ENCODE assay signal across 27 cellular contexts in genomic region chrX:95332530-95332929, GRCh38.
A peak's percentile ranks its signal among the peaks of the same experiment; 100 is the strongest.
DNase-seq lines count a peak whose midpoint lies in the region; ATAC-seq and TF ChIP-seq lines count a peak whose summit lies in the region.
"Had no signal": no experiment of that assay in that cellular context is flagged by ENCODE, and none has a peak within 500 bp of the region (broad histone marks: within the 10 kb centered on the region; RNA-seq: fewer than 3 reads in every experiment).

No MANE protein-coding gene starts in this region.

- H3K9me3 ChIP-seq in neural progenitor cell (ENCODE audit: low read depth) (no peaks in the 10 kb centered on the region), spleen (peaks cover 0 to 13% (median 0%) of the 10 kb centered on the region in 8 donors)
- H3K9me3 ChIP-seq: Caco-2 had no signal

- H3K27me3 Mint-ChIP-seq in neural progenitor cell (ENCODE audit: insufficient read depth, low read depth) = peaks cover 4% of the 10 kb centered on the region
- H3K27me3 Mint-ChIP-seq: B cell, IgD-negative memory B cell had no signal

- H3K4me3 Mint-ChIP-seq in neural progenitor cell = no peak overlapping the region
- H3K4me3 Mint-ChIP-seq: B cell; CD8-positive, alpha-beta T cell; IgD-negative memory B cell had no signal

- no peak overlapping the region for H3K9ac ChIP-seq in neural progenitor cell
- H3K9ac ChIP-seq: KMS-11 had no signal

- H3K4me1 ChIP-seq in neural progenitor cell (peaks cover 7% of the 10 kb centered on the region), spleen (no peaks in the 10 kb centered on the region)
- H3K4me1 ChIP-seq: Caco-2 had no signal

- H3K36me3 Mint-ChIP-seq in neural progenitor cell = no peaks in the 10 kb centered on the region
- H3K36me3 Mint-ChIP-seq: CD8-positive, alpha-beta T cell; IgD-negative memory B cell had no signal

- ATAC-seq in left colon = no peak
- ATAC-seq: CD8-positive, alpha-beta T cell; HCT116; Right ventricle myocardium inferior had no signal

- intact Hi-C loops in spleen (cut with DNase I; ENCODE audit: low total_unique reads) = no loop called here
- intact Hi-C loops in left colon (cut with DNase I, micrococcal nuclease) = no loop called here

- peak overlapping the region; percentile 72 for H3K27ac Mint-ChIP-seq in neural progenitor cell
- H3K27ac Mint-ChIP-seq: B cell; CD8-positive, alpha-beta T cell had no signal

- H3K27me3 ChIP-seq in neural progenitor cell (no peaks in the 10 kb centered on the region), spleen (replicated peaks in 1 of 7) (no peaks in the 10 kb centered on the region)

- no peak overlapping the region for H3K27ac ChIP-seq in coronary artery
- H3K27ac ChIP-seq in neural progenitor cell = no peak overlapping the region
- no peak overlapping the region for H3K27ac ChIP-seq in spleen
- H3K27ac ChIP-seq: 22Rv1, C4-2B, KMS-11, PC-9 had no signal

- no peak for TF ChIP-seq POLR2A in spleen (IDR thresholded peaks at IDR 0.05)

- H3K4me1 Mint-ChIP-seq in neural progenitor cell = peaks cover 26% of the 10 kb centered on the region
- H3K4me1 Mint-ChIP-seq: B cell, IgD-negative memory B cell had no signal

- H3K4me2 ChIP-seq in neural progenitor cell = peak overlapping the region; percentile 17
- H3K4me2 ChIP-seq: KMS-11, PC-9 had no signal

- H3K79me2 ChIP-seq in neural progenitor cell (ENCODE audit: low read depth) = no peaks in the 10 kb centered on the region

- WGBS in spleen, 5 donors = 52 to 65% (median 57%) methylated on average over 5 to 8 of the region's 8 CpGs

- H3K4me3 ChIP-seq in coronary artery (no peak overlapping the region), neural progenitor cell (no peak overlapping the region), spleen (no peak overlapping the region)
- H3K4me3 ChIP-seq: PC-9 had no signal

- TF ChIP-seq CTCF in coronary artery (IDR thresholded peaks at IDR 0.05) (no peak), neural progenitor cell (IDR thresholded peaks at IDR 0.05) (no peak), spleen (IDR thresholded peaks at IDR 0.05 in 8 of 11, conservative IDR thresholded peaks at IDR 0.05 in 3 of 11) (no peak)

- H3K36me3 ChIP-seq in neural progenitor cell (no peaks in the 10 kb centered on the region), spleen (no peaks in the 10 kb centered on the region)

- H3K9me3 Mint-ChIP-seq in neural progenitor cell = peaks cover 4% of the 10 kb centered on the region
- H3K9me3 Mint-ChIP-seq: CD8-positive, alpha-beta T cell; IgD-negative memory B cell had no signal

- no peaks in the 10 kb centered on the region for H4K20me1 ChIP-seq in neural progenitor cell (ENCODE audit: low read depth)

- H2AFZ ChIP-seq in neural progenitor cell (replicated peaks) = peak overlapping the region; percentile 82
- H2AFZ ChIP-seq: PC-9 had no signal

- H3F3A ChIP-seq in neural progenitor cell (ENCODE audit: low read depth) = no peaks in the 10 kb centered on the region

- DNase-seq in ELF-1 (ENCODE audit: low read depth, low spot score) (peak; percentile 46), coronary artery (ENCODE audit: low spot score) (peak; percentile 53), islet precursor cell (peak; percentile 64), neural progenitor cell (ENCODE audit: low spot score) (peak; percentile 21), spleen (no peak), left colon (no peak), NCI-H345 (lab: John Stamatoyannopoulos, UW) (no peak)
- DNase-seq: Caco-2; CD8-positive, alpha-beta T cell; DMS79; EL; GF-D8; NCI-H1048; NCI-H1417; NCI-H1694 treated with DMSO at 0.1 percent for 48 hours; NCI-H2081; NCI-H2227 treated with DMSO at 0.1 percent for 48 hours; NCI-H510A treated with DMSO at 0.1 percent for 48 hours; NCI-H748 treated with DMSO at 0.1 percent for 48 hours; PC-9 had no signal

Comparison
In these comparisons a context has a peak if more than half of its experiments do, and no peak if none do; other contexts are left out.
1. DNase-seq: peak in ELF-1 (single experiment), coronary artery (single experiment), islet precursor cell (single experiment) and neural progenitor cell (single experiment); none in spleen (single experiment), left colon (0 of 2) and NCI-H345 (single experiment).